Comparison of ENCODE assay signal across 1 cellular context in genomic region chr5:342501-343460, GRCh38.
TF ChIP-seq lines count a peak whose summit lies in the region.

No MANE protein-coding gene starts in this region.

TF ChIP-seq in IMR-90, 13 proteins besides CTCF, POLR2A, EP300 and RAD21:
- TF ChIP-seq BHLHE40 (IDR thresholded peaks at IDR 0.05; ENCODE audit: low read depth, low read length) (no peak), MXI1 (IDR thresholded peaks at IDR 0.05; ENCODE audit: borderline replicate concordance, low read depth, low read length) (no peak)
